ENCODE assay signal across 11 cellular contexts in genomic region chr9:77846957-77847574, GRCh38.
DNase-seq lines count a peak whose midpoint lies in the region; ATAC-seq and TF ChIP-seq lines count a peak whose summit lies in the region.
"Had no signal": no experiment of that assay in that cellular context is flagged by ENCODE, and none has a peak within 500 bp of the region (broad histone marks: within the 10 kb centered on the region; RNA-seq: fewer than 3 reads in every experiment).

No MANE protein-coding gene starts in this region.

- peaks cover 9% of the 10 kb centered on the region for H3K4me1 Mint-ChIP-seq in osteocyte (ENCODE audit: unreplicated experiment)
- H3K4me1 Mint-ChIP-seq in effector memory CD8-positive, alpha-beta T cell (ENCODE audit: low read depth in 2 of 2) = peaks cover 0 to 2% of the 10 kb centered on the region in 2 donors

- H3K4me3 ChIP-seq in SK-N-MC (peak overlapping the region; percentile 44), epithelial cell of esophagus (ENCODE audit: low read length) (no peak overlapping the region)
- H3K4me3 ChIP-seq: GM23248 had no signal

- H3K9ac ChIP-seq in SK-N-MC (ENCODE audit: insufficient read length) = no peak overlapping the region
- H3K9ac ChIP-seq: GM23248 had no signal

- no peak for ATAC-seq in effector memory CD8-positive, alpha-beta T cell (replicated peaks)
- no peak for ATAC-seq in GM19023 (IDR thresholded peaks at IDR 0.05; ENCODE audit: unreplicated experiment)

- no peaks in the 10 kb centered on the region for H3K36me3 ChIP-seq in SK-N-MC (ENCODE audit: insufficient read depth, low read length)

- H3K36me3 Mint-ChIP-seq in osteocyte (ENCODE audit: unreplicated experiment) = no peaks in the 10 kb centered on the region
- H3K36me3 Mint-ChIP-seq in effector memory CD8-positive, alpha-beta T cell (ENCODE audit: insufficient read depth) = no peaks in the 10 kb centered on the region

- H3K4me3 Mint-ChIP-seq in osteocyte (ENCODE audit: unreplicated experiment) = peak overlapping the region; percentile 51
- H3K4me3 Mint-ChIP-seq in effector memory CD8-positive, alpha-beta T cell = no peak overlapping the region

- DNase-seq in COR-L47 (lab: John Stamatoyannopoulos, UW) (peak; percentile 9), SK-N-MC (ENCODE audit: low read depth, low spot score) (peak; percentile 66), epithelial cell of esophagus (ENCODE audit: low read depth) (peak; percentile 35), osteocyte (ENCODE audit: extremely low spot score, unreplicated experiment) (no peak), globus pallidus (ENCODE audit: low spot score) (no peak), HUDEP-2 (lab: John Stamatoyannopoulos, UW; ENCODE audit: unreplicated experiment in 76 of 76) (no peak)
- DNase-seq in effector memory CD8-positive, alpha-beta T cell = no peak
- DNase-seq: C1 segment of cervical spinal cord, GM23248, NCI-H2029 had no signal

- H3K9me3 ChIP-seq in SK-N-MC (ENCODE audit: low read depth, low read length) = no peaks in the 10 kb centered on the region

- H3K27ac ChIP-seq in SK-N-MC = peak overlapping the region; percentile 55; the same call in 1 of the 2 replicates
- H3K27ac ChIP-seq: GM23248 had no signal

- no peak for TF ChIP-seq CTCF in epithelial cell of esophagus (IDR thresholded peaks at IDR 0.05; ENCODE audit: insufficient read depth, low read depth, low read length, missing control alignments)
- TF ChIP-seq CTCF in osteocyte (IDR thresholded peaks at IDR 0.05) = no peak

- H3K27ac Mint-ChIP-seq in osteocyte (ENCODE audit: unreplicated experiment) = peak overlapping the region; percentile 89
- H3K27ac Mint-ChIP-seq in effector memory CD8-positive, alpha-beta T cell = no peak overlapping the region

- no peaks in the 10 kb centered on the region for H3K9me3 Mint-ChIP-seq in osteocyte (ENCODE audit: unreplicated experiment)
- no peaks in the 10 kb centered on the region for H3K9me3 Mint-ChIP-seq in effector memory CD8-positive, alpha-beta T cell

- no peaks in the 10 kb centered on the region for H3K27me3 Mint-ChIP-seq in osteocyte (ENCODE audit: unreplicated experiment)
- peaks cover 0 to 6% of the 10 kb centered on the region in 2 donors for H3K27me3 Mint-ChIP-seq in effector memory CD8-positive, alpha-beta T cell

Comparison
In these comparisons a context has a peak if more than half of its experiments do, and no peak if none do; other contexts are left out.
1. DNase-seq: peak in COR-L47 (single experiment), SK-N-MC (single experiment) and epithelial cell of esophagus (single experiment); none in osteocyte (single experiment), globus pallidus (single experiment), effector memory CD8-positive, alpha-beta T cell (0 of 3) and HUDEP-2 (0 of 76).